In the genomic region with DNA sequence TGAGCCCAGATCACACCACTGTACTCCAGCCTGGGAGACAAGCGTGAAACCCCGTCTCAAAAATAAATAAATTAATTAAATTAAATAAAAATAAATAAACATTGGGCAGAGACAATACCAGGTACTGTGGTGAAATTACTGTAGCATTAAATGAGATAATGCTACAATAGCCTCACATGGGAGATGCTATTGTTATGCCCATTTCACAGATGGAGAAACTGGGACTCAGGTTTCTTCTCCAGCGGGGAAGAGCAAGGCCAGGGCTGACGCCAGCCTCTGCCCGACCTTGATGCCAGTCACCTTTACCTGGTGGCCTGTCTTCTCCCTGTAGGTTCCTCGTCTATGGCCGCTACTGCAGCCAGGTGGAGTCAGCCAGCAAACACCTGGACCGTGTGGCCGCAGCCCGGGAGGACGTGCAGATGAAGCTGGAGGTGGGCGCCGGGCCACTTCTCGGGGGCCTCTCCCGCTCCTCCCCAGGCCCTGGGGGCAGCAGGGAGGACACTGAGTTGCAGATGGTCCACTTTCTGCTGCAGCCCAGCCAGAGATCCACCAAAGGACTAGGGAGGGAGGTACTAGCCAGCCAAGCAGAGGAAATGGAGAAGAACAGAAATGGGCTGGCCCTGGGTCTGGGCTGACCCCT, we compare ENCODE assay signal across 18 cellular contexts. TPM values are rescaled to one million over a fixed set of nuclear protein-coding genes. Genes with fewer than 3 reads are reported as not detected.
DNase-seq lines count a peak whose midpoint lies in the region; ATAC-seq and TF ChIP-seq lines count a peak whose summit lies in the region.
"Had no signal": no experiment of that assay in that cellular context is flagged by ENCODE, and none has a peak within 500 bp of the region (broad histone marks: within the 10 kb centered on the region; RNA-seq: fewer than 3 reads in every experiment).

No MANE protein-coding gene starts in this region.

- H3K4me3 ChIP-seq in osteoblast (ENCODE audit: insufficient read depth, low read length): no peak overlapping the region

- no peak overlapping the region for H3K4me2 ChIP-seq in osteoblast (ENCODE audit: insufficient read depth, low read length)

- no peaks in the 10 kb centered on the region for H3K36me3 ChIP-seq in osteoblast (ENCODE audit: insufficient read depth, low read length)

- peaks cover 38% of the 10 kb centered on the region for H3K36me3 Mint-ChIP-seq in activated naive CD8-positive, alpha-beta T cell treated with anti-CD3 and anti-CD28 coated beads, Interleukin-2, amount 10 ng/mL, durations not matched to agents 7 days and 5 days
- peaks cover 55% of the 10 kb centered on the region for H3K36me3 Mint-ChIP-seq in activated naive CD8-positive, alpha-beta T cell treated with anti-CD3 and anti-CD28 coated beads for 36 hours

- no peak overlapping the region for H2AFZ ChIP-seq in osteoblast (ENCODE audit: low read length)

- no peak overlapping the region for H3K4me3 Mint-ChIP-seq in activated naive CD8-positive, alpha-beta T cell treated with anti-CD3 and anti-CD28 coated beads, Interleukin-2, amount 10 ng/mL, durations not matched to agents 7 days and 5 days
- no peak overlapping the region for H3K4me3 Mint-ChIP-seq in activated naive CD8-positive, alpha-beta T cell treated with anti-CD3 and anti-CD28 coated beads for 36 hours
- H3K4me3 Mint-ChIP-seq: B cell; CD4-positive, alpha-beta T cell; H9 had no signal

- no peak for TF ChIP-seq CTCF in osteoblast (IDR thresholded peaks at IDR 0.05; ENCODE audit: extremely low read depth, low read depth, low read length)

- no peaks in the 10 kb centered on the region for H3K79me2 ChIP-seq in osteoblast (ENCODE audit: insufficient read depth, low read length)

- no peaks in the 10 kb centered on the region for H4K20me1 ChIP-seq in osteoblast (ENCODE audit: insufficient read depth, low read length)

- H3K9me3 ChIP-seq in osteoblast (ENCODE audit: low read depth, low read length): no peaks in the 10 kb centered on the region

- DNase-seq in activated naive CD8-positive, alpha-beta T cell treated with anti-CD3 and anti-CD28 coated beads, Interleukin-2, amount 10 ng/mL, durations not matched to agents 7 days and 5 days: peak; percentile 17
- DNase-seq in activated naive CD8-positive, alpha-beta T cell treated with anti-CD3 and anti-CD28 coated beads for 36 hours: no peak
- DNase-seq in iPS-NIHi7 (ENCODE audit: extremely low spot score) (peak; percentile 2), osteoblast (ENCODE audit: insufficient read length, low spot score, missing footprints) (peak; percentile 47), NCI-H146 treated with DMSO at 0.1 percent for 48 hours (lab: John Stamatoyannopoulos, UW; ENCODE audit: unreplicated experiment) (no peak), hepatic stellate cell (ENCODE audit: low spot score) (no peak), T-helper 9 cell (no peak)
- DNase-seq: ACHN; C1 segment of cervical spinal cord; Calu3; CD4-positive, alpha-beta T cell; DMS 273 treated with DMSO at 0.1 percent for 48 hours; DMS79; GOT3; H9 had no signal

- peaks cover 7% of the 10 kb centered on the region for H3K4me1 Mint-ChIP-seq in activated naive CD8-positive, alpha-beta T cell treated with anti-CD3 and anti-CD28 coated beads, Interleukin-2, amount 10 ng/mL, durations not matched to agents 7 days and 5 days
- H3K4me1 Mint-ChIP-seq in activated naive CD8-positive, alpha-beta T cell treated with anti-CD3 and anti-CD28 coated beads for 36 hours: peaks cover 3% of the 10 kb centered on the region

- no peaks in the 10 kb centered on the region for H3K27me3 ChIP-seq in osteoblast (ENCODE audit: insufficient read depth, low read length)

- no peak for ATAC-seq in activated naive CD8-positive, alpha-beta T cell treated with anti-CD3 and anti-CD28 coated beads, Interleukin-2, amount 10 ng/mL, durations not matched to agents 7 days and 5 days (ENCODE audit: low read depth)

- no peaks in the 10 kb centered on the region for H3K9me3 Mint-ChIP-seq in activated naive CD8-positive, alpha-beta T cell treated with anti-CD3 and anti-CD28 coated beads, Interleukin-2, amount 10 ng/mL, durations not matched to agents 7 days and 5 days
- no peaks in the 10 kb centered on the region for H3K9me3 Mint-ChIP-seq in activated naive CD8-positive, alpha-beta T cell treated with anti-CD3 and anti-CD28 coated beads for 36 hours
- H3K9me3 Mint-ChIP-seq: CD4-positive, alpha-beta T cell had no signal

- no peak overlapping the region for H3K27ac Mint-ChIP-seq in activated naive CD8-positive, alpha-beta T cell treated with anti-CD3 and anti-CD28 coated beads, Interleukin-2, amount 10 ng/mL, durations not matched to agents 7 days and 5 days
- H3K27ac Mint-ChIP-seq in activated naive CD8-positive, alpha-beta T cell treated with anti-CD3 and anti-CD28 coated beads for 36 hours: no peak overlapping the region
- H3K27ac Mint-ChIP-seq: B cell; CD4-positive, alpha-beta T cell; H9 had no signal

- POLR2A ChIA-PET in activated naive CD8-positive, alpha-beta T cell treated with anti-CD3 and anti-CD28 coated beads, Interleukin-2, amount 10 ng/mL, durations not matched to agents 7 days and 5 days (lab: Charles Lee): no interaction called here

- H3K27me3 Mint-ChIP-seq in activated naive CD8-positive, alpha-beta T cell treated with anti-CD3 and anti-CD28 coated beads, Interleukin-2, amount 10 ng/mL, durations not matched to agents 7 days and 5 days: no peaks in the 10 kb centered on the region
- no peaks in the 10 kb centered on the region for H3K27me3 Mint-ChIP-seq in activated naive CD8-positive, alpha-beta T cell treated with anti-CD3 and anti-CD28 coated beads for 36 hours
- H3K27me3 Mint-ChIP-seq: B cell; CD4-positive, alpha-beta T cell had no signal

- H3K27ac ChIP-seq in osteoblast (ENCODE audit: low read depth, low read length): no peak overlapping the region

- no peaks in the 10 kb centered on the region for H3K4me1 ChIP-seq in osteoblast (ENCODE audit: insufficient read depth, low read length)

RNA-seq across cellular contexts. Expression of a gene that starts 53.9 kb away (rescaled TPM):
- 100 to 1,000 TPM; 108 to 113 TPM for total RNA-seq in activated naive CD8-positive, alpha-beta T cell treated with anti-CD3 and anti-CD28 coated beads, Interleukin-2, amount 10 ng/mL, durations not matched to agents 7 days and 5 days
- total RNA-seq in activated naive CD8-positive, alpha-beta T cell treated with anti-CD3 and anti-CD28 coated beads for 36 hours: 10 to 100 TPM; 65.2 to 65.7 TPM
- 0.36 TPM in 1 of 2 replicates, not detected in the other for total RNA-seq in osteoblast
- total RNA-seq: A172, G401 had no signal

RNA-seq across cellular contexts. Expression of a gene that starts 59.2 kb away (rescaled TPM):
- total RNA-seq in activated naive CD8-positive, alpha-beta T cell treated with anti-CD3 and anti-CD28 coated beads, Interleukin-2, amount 10 ng/mL, durations not matched to agents 7 days and 5 days: 10 to 100 TPM; 35.5 to 35.7 TPM
- 10 to 100 TPM; 25.7 to 26.1 TPM for total RNA-seq in activated naive CD8-positive, alpha-beta T cell treated with anti-CD3 and anti-CD28 coated beads for 36 hours
- total RNA-seq in osteoblast: not detected in 2 replicates
- total RNA-seq: A172 had no signal

Comparison
In these comparisons a context has a peak if more than half of its experiments do, and no peak if none do; other contexts are left out.
1. DNase-seq: peak in activated naive CD8-positive, alpha-beta T cell treated with anti-CD3 and anti-CD28 coated beads, Interleukin-2, amount 10 ng/mL, durations not matched to agents 7 days and 5 days (single experiment), iPS-NIHi7 (single experiment) and osteoblast (single experiment); none in activated naive CD8-positive, alpha-beta T cell treated with anti-CD3 and anti-CD28 coated beads for 36 hours (single experiment), NCI-H146 treated with DMSO at 0.1 percent for 48 hours (single experiment), hepatic stellate cell (single experiment) and T-helper 9 cell (single experiment).
2. RNA of a gene that starts 53.9 kb away (total RNA-seq): 108 to 113 TPM in activated naive CD8-positive, alpha-beta T cell treated with anti-CD3 and anti-CD28 coated beads, Interleukin-2, amount 10 ng/mL, durations not matched to agents 7 days and 5 days and 65.2 to 65.7 TPM in activated naive CD8-positive, alpha-beta T cell treated with anti-CD3 and anti-CD28 coated beads for 36 hours; 0.36 TPM in osteoblast; every median in the first group is over 10 times any median in the second.
3. RNA of a gene that starts 59.2 kb away (total RNA-seq): 35.5 to 35.7 TPM in activated naive CD8-positive, alpha-beta T cell treated with anti-CD3 and anti-CD28 coated beads, Interleukin-2, amount 10 ng/mL, durations not matched to agents 7 days and 5 days and 25.7 to 26.1 TPM in activated naive CD8-positive, alpha-beta T cell treated with anti-CD3 and anti-CD28 coated beads for 36 hours; not detected in osteoblast; every median in the first group is over 10 times any median in the second.